8 cellular contexts compared by ENCODE assay signal in genomic region chr18:62131305-62131909, GRCh38. TPM values are rescaled to one million over a fixed set of nuclear protein-coding genes. Genes with fewer than 3 reads are reported as not detected.
DNase-seq lines count a peak whose midpoint lies in the region; ATAC-seq and TF ChIP-seq lines count a peak whose summit lies in the region.

No MANE protein-coding gene starts in this region.

- WGBS in smooth muscle cell (ENCODE audit: low lambda C conversion rate), result 82% methylated on average over 2 of the region's 2 CpGs

- no peak overlapping the region for H3K9ac ChIP-seq in SU-DHL-6 (ENCODE audit: low read length)
- H3K9ac ChIP-seq in smooth muscle cell (ENCODE audit: low read depth), result no peak overlapping the region

- H3K36me3 ChIP-seq in MG63, result no peaks in the 10 kb centered on the region
- no peaks in the 10 kb centered on the region; the same call in 1 of the 2 replicates for H3K36me3 ChIP-seq in SU-DHL-6 (ENCODE audit: low read length)
- no peaks in the 10 kb centered on the region for H3K36me3 ChIP-seq in smooth muscle cell (ENCODE audit: low read depth)

- H2AFZ ChIP-seq in SU-DHL-6 (ENCODE audit: low read depth, low read length, severe bottlenecking) (no peak overlapping the region), smooth muscle cell (ENCODE audit: low read depth) (no peak overlapping the region)

- H3K9me3 ChIP-seq in MG63, result no peaks in the 10 kb centered on the region
- no peaks in the 10 kb centered on the region for H3K9me3 ChIP-seq in SU-DHL-6 (ENCODE audit: insufficient read depth, low read length)
- H3K9me3 ChIP-seq in smooth muscle cell (replicated peaks; ENCODE audit: low read depth), result no peaks in the 10 kb centered on the region

- H3K4me1 ChIP-seq in smooth muscle cell (ENCODE audit: low read depth), result peaks cover 10% of the 10 kb centered on the region

- peak; percentile 73 for ATAC-seq in GM21717 (IDR thresholded peaks at IDR 0.05; ENCODE audit: unreplicated experiment)

- H3K27me3 ChIP-seq in MG63, result no peaks in the 10 kb centered on the region
- H3K27me3 ChIP-seq in SU-DHL-6 (ENCODE audit: low read length), result no peaks in the 10 kb centered on the region
- no peaks in the 10 kb centered on the region for H3K27me3 ChIP-seq in smooth muscle cell (ENCODE audit: low read depth)

- H3K4me2 ChIP-seq in SU-DHL-6 (ENCODE audit: low read depth, low read length, poor library complexity, severe bottlenecking), result no peak overlapping the region
- no peak overlapping the region for H3K4me2 ChIP-seq in smooth muscle cell

- TF ChIP-seq CTCF in SU-DHL-6 (IDR thresholded peaks at IDR 0.05; ENCODE audit: insufficient read depth, low read length, poor library complexity, severe bottlenecking) (peak; percentile 99), smooth muscle cell (IDR thresholded peaks at IDR 0.05; ENCODE audit: borderline replicate concordance, insufficient read depth, poor library complexity, severe bottlenecking) (peak; percentile 100)

- H3K79me2 ChIP-seq in SU-DHL-6 (ENCODE audit: insufficient read depth, low read length) (no peaks in the 10 kb centered on the region), smooth muscle cell (ENCODE audit: low read depth) (no peaks in the 10 kb centered on the region)

- H4K20me1 ChIP-seq in SU-DHL-6 (ENCODE audit: low read depth, low read length) (no peaks in the 10 kb centered on the region), smooth muscle cell (ENCODE audit: low read depth) (no peaks in the 10 kb centered on the region)

- H3K4me3 ChIP-seq in MG63 (no peak overlapping the region), SU-DHL-6 (ENCODE audit: insufficient read depth, low read length, poor library complexity, severe bottlenecking) (no peak overlapping the region), smooth muscle cell (no peak overlapping the region)

- peaks cover 16% of the 10 kb centered on the region; the same call in 1 of the 2 replicates for H3F3A ChIP-seq in SU-DHL-6 (ENCODE audit: insufficient read depth)
- no peaks in the 10 kb centered on the region for H3F3A ChIP-seq in smooth muscle cell (ENCODE audit: low read depth)

- no peaks in the 10 kb centered on the region for H3K9me2 ChIP-seq in SU-DHL-6 (replicated peaks; ENCODE audit: insufficient read depth, low read length)

- DNase-seq in Daoy (ENCODE audit: low read depth) (peak; percentile 55), MG63 (peak; percentile 23), amygdala (lab: John Stamatoyannopoulos, UW) (peak in 29 of 56 donors; percentile 0 to 51 (median 11)), hepatic stellate cell (ENCODE audit: low spot score) (peak; percentile 21), smooth muscle cell (lab: John Stamatoyannopoulos, UW; ENCODE audit: unreplicated experiment) (no peak), GOT3 (lab: John Stamatoyannopoulos, UW) (no peak)

- H3K27ac ChIP-seq in SU-DHL-6 (ENCODE audit: low read depth, low read length) (no peak overlapping the region), smooth muscle cell (ENCODE audit: low read depth) (no peak overlapping the region)

RNA-seq across cellular contexts. Expression of gene PIGN, which starts 55.4 kb away (rescaled TPM):
- total RNA-seq in Daoy (2014; rRNA removed; shearing (Covaris generic)), result 8.2 and 14.9 TPM in 2 replicates
- 14.5 and 19.2 TPM in 2 replicates for total RNA-seq in MG63 (2014; rRNA removed; shearing (Covaris generic); ENCODE audit: low replicate concordance)
- total RNA-seq in smooth muscle cell, result 26.6 and 31.8 TPM in 2 replicates
- 10.1 and 14.3 TPM in 2 replicates for polyA plus RNA-seq in smooth muscle cell

RNA-seq across cellular contexts. Expression of gene RELCH, which starts 55.6 kb away (rescaled TPM):
- 14.5 and 27.1 TPM in 2 replicates for total RNA-seq in Daoy (2014; rRNA removed; shearing (Covaris generic))
- total RNA-seq in MG63 (2014; rRNA removed; shearing (Covaris generic); ENCODE audit: low replicate concordance), result 17.2 and 31.9 TPM in 2 replicates
- 17.2 and 19.2 TPM in 2 replicates for total RNA-seq in smooth muscle cell
- polyA plus RNA-seq in smooth muscle cell, result 3.6 and 4.5 TPM in 2 replicates

Comparison
In these comparisons a context has a peak if more than half of its experiments do, and no peak if none do; other contexts are left out.
1. DNase-seq: peak in Daoy (single experiment), MG63 (single experiment), amygdala (29 of 56) and hepatic stellate cell (single experiment); none in smooth muscle cell (single experiment) and GOT3 (single experiment).